ENCODE assay signal across 1 cellular context in genomic region chr17:76477576-76477975, GRCh38.
A peak's percentile ranks its signal among the peaks of the same experiment; 100 is the strongest.
TF ChIP-seq lines count a peak whose summit lies in the region.

No MANE protein-coding gene starts in this region.

TF ChIP-seq in HepG2, 621 proteins besides CTCF, POLR2A, EP300 and RAD21:
- no peak for TF ChIP-seq SRF (IDR thresholded peaks at IDR 0.05; ENCODE audit: low read depth, low read length)
- TF ChIP-seq AGO2 (optimal IDR thresholded peaks at IDR 0.05; ENCODE audit: low read depth, low read length): peak; percentile 46
